Comparison of ENCODE assay signal across 23 cellular contexts in genomic region chr5:103255666-103256065, GRCh38. TPM values are rescaled to one million over a fixed set of nuclear protein-coding genes. Genes with fewer than 3 reads are reported as not detected.
A peak's percentile ranks its signal among the peaks of the same experiment; 100 is the strongest.
DNase-seq lines count a peak whose midpoint lies in the region; ATAC-seq, FAIRE-seq and TF ChIP-seq lines count a peak whose summit lies in the region.
"Had no signal": no experiment of that assay in that cellular context is flagged by ENCODE, and none has a peak within 500 bp of the region (broad histone marks: within the 10 kb centered on the region; RNA-seq: fewer than 3 reads in every experiment).

No MANE protein-coding gene starts in this region.

- no peak for ATAC-seq in K562
- peak; percentile 52 for ATAC-seq in left colon
- ATAC-seq in HG03108 (IDR thresholded peaks at IDR 0.05; ENCODE audit: unreplicated experiment), result no peak
- ATAC-seq: GM12878 had no signal

- H3K4me2 ChIP-seq in K562 (ENCODE audit: insufficient read depth, low read length) (no peak overlapping the region), smooth muscle cell (no peak overlapping the region)

- DNase-seq in K562 (ENCODE audit: extremely low read depth in 1 of 4, low spot score in 3 of 4) (no peak), left colon (peak; percentile 46 to 58), GM19240 (ENCODE audit: insufficient read length, low spot score) (no peak), smooth muscle cell (lab: John Stamatoyannopoulos, UW; ENCODE audit: unreplicated experiment) (no peak)
- no peak for DNase-seq in effector CD8-positive, alpha-beta T cell (lab: John Stamatoyannopoulos, UW)
- DNase-seq: ACHN; BE2C; C1 segment of cervical spinal cord; CD4-positive, CD25-positive, alpha-beta regulatory T cell; CD8-positive, alpha-beta memory T cell; COR-L47; DMS 273 treated with DMSO at 0.1 percent for 48 hours; DND-41; EL; GOT3; H9; IMR-90; KBM-7 had no signal

- no peak overlapping the region for H3K9ac ChIP-seq in K562 (ENCODE audit: insufficient read depth in 1 of 2, low read depth in 2 of 2, low read length in 2 of 2)
- H3K9ac ChIP-seq in smooth muscle cell (ENCODE audit: low read depth), result no peak overlapping the region

- H4K20me1 ChIP-seq in K562 (replicated peaks; ENCODE audit: control insufficient read depth, insufficient read depth, low read length) (no peaks in the 10 kb centered on the region), smooth muscle cell (ENCODE audit: low read depth) (peaks cover 10% of the 10 kb centered on the region)

- peaks cover 5 to 12% of the 10 kb centered on the region in 2 experiments; a peak in 3 of 5 replicates for H3K4me1 ChIP-seq in K562 (replicated peaks in 1 of 2; ENCODE audit: control insufficient read depth in 2 of 2, insufficient read depth in 2 of 2, low read length in 2 of 2)
- H3K4me1 ChIP-seq in neutrophil (ENCODE audit: control insufficient read depth in 1 of 2, insufficient read depth in 1 of 2, low read depth in 1 of 2, low read length in 1 of 2), result peaks cover 57 to 71% of the 10 kb centered on the region in 2 experiments
- H3K4me1 ChIP-seq in smooth muscle cell (ENCODE audit: low read depth), result peaks cover 4% of the 10 kb centered on the region
- H3K4me1 ChIP-seq: BE2C had no signal

- CTCF ChIA-PET in K562 (lab: Yijun Ruan, JAX; ENCODE audit: low intra/inter-chr PET ratio), result no interaction called here

- BruUV-seq in K562 (replicated peaks; lab: Mats Ljungman, UMichigan), result no TSS peak

- H3K36me3 ChIP-seq in K562 (ENCODE audit: control insufficient read depth, insufficient read depth, low read length), result no peaks in the 10 kb centered on the region
- no peaks in the 10 kb centered on the region for H3K36me3 ChIP-seq in neutrophil
- H3K36me3 ChIP-seq in smooth muscle cell (ENCODE audit: low read depth), result no peaks in the 10 kb centered on the region
- H3K36me3 ChIP-seq: BE2C had no signal

- WGBS in K562 (ENCODE audit: insufficient coverage, low coverage, missing lambda C conversion rate), result 52% methylated on average over 6 of the region's 6 CpGs
- 94% methylated on average over 6 of the region's 6 CpGs for WGBS in smooth muscle cell (ENCODE audit: low lambda C conversion rate)

- TF ChIP-seq EP300 in K562 (IDR thresholded peaks at IDR 0.05; ENCODE audit: low read length), result no peak

- no peak for FAIRE-seq in K562 (lab: Jason Lieb, UNC)
- FAIRE-seq: A204.1 had no signal

- H2AFZ ChIP-seq in K562 (ENCODE audit: low read depth, low read length) (peak overlapping the region; percentile 67), smooth muscle cell (ENCODE audit: low read depth) (no peak overlapping the region)

- H3K9me1 ChIP-seq in K562 (ENCODE audit: control insufficient read depth, insufficient read depth, low read length), result no peaks in the 10 kb centered on the region

- intact Hi-C loops in K562 (cut with micrococcal nuclease), result loop anchor here (10.0 kb wide), 1 partner anchor 309 kb away; the partner anchor contains the start of gene NUDT12
- intact Hi-C loops in left colon (cut with DNase I, micrococcal nuclease), result no loop called here

- H3K27me3 ChIP-seq in K562 (ENCODE audit: control insufficient read depth in 2 of 2, insufficient read depth in 2 of 2, low read length in 2 of 2) (no peaks in the 10 kb centered on the region; a peak in 1 of 5 replicates), neutrophil (no peaks in the 10 kb centered on the region), smooth muscle cell (ENCODE audit: low read depth) (no peaks in the 10 kb centered on the region)
- H3K27me3 ChIP-seq: BE2C had no signal

- peaks cover 3% of the 10 kb centered on the region for H3F3A ChIP-seq in smooth muscle cell (ENCODE audit: low read depth)

- no peak for TF ChIP-seq POLR2A in K562 (conservative IDR thresholded peaks at IDR 0.05)

- in situ Hi-C loops in K562 (cut with MboI), result no loop called here

- POLR2A ChIA-PET in K562 (lab: Yijun Ruan, JAX), result interaction anchor here (0.6 to 0.7 kb wide), 2 partner anchors 13 to 161 kb away, joined by 3 read pairs; no protein-coding TSS in a partner anchor

- H3K79me2 ChIP-seq in K562 (ENCODE audit: control insufficient read depth, insufficient read depth, low read length) (peaks cover 20% of the 10 kb centered on the region), smooth muscle cell (ENCODE audit: low read depth) (peaks cover 9% of the 10 kb centered on the region)

- no peaks in the 10 kb centered on the region for H3K9me3 ChIP-seq in K562 (replicated peaks; ENCODE audit: control insufficient read depth, insufficient read depth, low read depth, low read length)
- no peaks in the 10 kb centered on the region for H3K9me3 ChIP-seq in neutrophil
- no peaks in the 10 kb centered on the region for H3K9me3 ChIP-seq in smooth muscle cell (replicated peaks; ENCODE audit: low read depth)
- H3K9me3 ChIP-seq: BE2C had no signal

- no peak for TF ChIP-seq CTCF in K562 (IDR thresholded peaks at IDR 0.05 in 2 of 3, conservative IDR thresholded peaks at IDR 0.05 in 1 of 3; ENCODE audit: insufficient read depth in 2 of 3, low read depth in 1 of 3, low read length in 3 of 3)
- no peak for TF ChIP-seq CTCF in neutrophil (IDR thresholded peaks at IDR 0.05)
- TF ChIP-seq CTCF in smooth muscle cell (IDR thresholded peaks at IDR 0.05; ENCODE audit: borderline replicate concordance, insufficient read depth, poor library complexity, severe bottlenecking), result no peak

- H3K27ac ChIP-seq in K562 (ENCODE audit: extremely low read depth, low read depth, low read length) (no peak overlapping the region), neutrophil (peak overlapping the region; percentile 72), smooth muscle cell (ENCODE audit: low read depth) (no peak overlapping the region)
- H3K27ac ChIP-seq: HL-60 had no signal

- H3K4me3 ChIP-seq in K562 (no peak overlapping the region), neutrophil (ENCODE audit: low read depth in 1 of 2, low read length in 1 of 2) (no peak overlapping the region), smooth muscle cell (no peak overlapping the region)
- H3K4me3 ChIP-seq: GM12878 had no signal

- TF ChIP-seq RAD21 in K562 (CRISPR knock-in tag; conservative IDR thresholded peaks at IDR 0.05 in 1 of 2, IDR thresholded peaks at IDR 0.05 in 1 of 2), result no peak

TF ChIP-seq in K562, 482 proteins besides CTCF, POLR2A, EP300 and RAD21 (continues in another document):
- TF ChIP-seq CHD1 (IDR thresholded peaks at IDR 0.05; ENCODE audit: low read length), result no peak

RNA-seq across cellular contexts. Expression of gene MACIR, which starts 2.9 kb away (rescaled TPM):
- 5.9 and 8.4 TPM in 2 replicates for total RNA-seq in K562 (2011; cell fraction: chromatin; rRNA removed; ENCODE audit: low replicate concordance)
- total RNA-seq in K562 (2011; cell fraction: nucleolus; rRNA removed), result 2.3 and 3.8 TPM in 2 replicates
- total RNA-seq in K562 (2011; cell fraction: nucleoplasm; rRNA removed), result 7.5 and 10.8 TPM in 2 replicates
- total RNA-seq in K562 (2014; rRNA removed), result 6.2 and 8.6 TPM in 2 replicates
- total RNA-seq in K562 (2014; rRNA removed; fragmentation: Illumina TruSeq; extraction: Trizol), result 10.3 and 10.6 TPM in 2 replicates
- 9.4 and 10.6 TPM in 2 replicates for total RNA-seq in K562 (2015; rRNA removed; fragmentation: Illumina TruSeq; extraction: Trizol)
- total RNA-seq in K562 (2021), result 9.4 and 10.5 TPM in 2 replicates
- polyA plus RNA-seq in K562 (2011; rRNA removed), result 9.5 and 9.9 TPM in 2 replicates
- polyA plus RNA-seq in K562 (2011; cell fraction: cytosol; rRNA removed), result 5.0 and 5.9 TPM in 2 replicates
- 7.1 and 7.6 TPM in 2 replicates for polyA plus RNA-seq in K562 (2011; cell fraction: nucleus; rRNA removed)
- polyA plus RNA-seq in K562 (2012), result 7.0 TPM in 2 replicates
- polyA plus RNA-seq in K562 (2014; fragmentation: Illumina TruSeq; extraction: Trizol), result 10.4 and 11.6 TPM in 2 replicates
- 1 to 10 TPM; 1.4 to 2.7 TPM for polyA plus RNA-seq in K562 (2014; fragmentation: Nextera tagmentation; extraction: Ambion mirVana)
- polyA plus RNA-seq in K562 (2014; rRNA removed), result 8.1 and 9.3 TPM in 2 replicates
- 12.7 and 12.8 TPM in 2 replicates for polyA minus RNA-seq in K562 (2011; rRNA and poly(A)+ RNA removed)
- 4.8 and 6.3 TPM in 2 replicates for polyA minus RNA-seq in K562 (2011; cell fraction: cytosol; rRNA and poly(A)+ RNA removed)
- 4.8 and 8.6 TPM in 2 replicates for polyA minus RNA-seq in K562 (2011; cell fraction: nucleus; rRNA and poly(A)+ RNA removed)
- total RNA-seq in left colon, result 10 to 100 TPM; 54.5 to 61.4 TPM
- total RNA-seq in smooth muscle cell, result 24.0 and 24.7 TPM in 2 replicates
- polyA plus RNA-seq in smooth muscle cell, result 6.7 and 22.7 TPM in 2 replicates

Comparison
In these comparisons a context has a peak if more than half of its experiments do, and no peak if none do; other contexts are left out.
1. DNase-seq: peak in left colon (2 of 2); none in K562 (0 of 4), effector CD8-positive, alpha-beta T cell (single experiment), GM19240 (single experiment) and smooth muscle cell (single experiment).